32 cellular contexts compared by ENCODE assay signal in the genomic region with DNA sequence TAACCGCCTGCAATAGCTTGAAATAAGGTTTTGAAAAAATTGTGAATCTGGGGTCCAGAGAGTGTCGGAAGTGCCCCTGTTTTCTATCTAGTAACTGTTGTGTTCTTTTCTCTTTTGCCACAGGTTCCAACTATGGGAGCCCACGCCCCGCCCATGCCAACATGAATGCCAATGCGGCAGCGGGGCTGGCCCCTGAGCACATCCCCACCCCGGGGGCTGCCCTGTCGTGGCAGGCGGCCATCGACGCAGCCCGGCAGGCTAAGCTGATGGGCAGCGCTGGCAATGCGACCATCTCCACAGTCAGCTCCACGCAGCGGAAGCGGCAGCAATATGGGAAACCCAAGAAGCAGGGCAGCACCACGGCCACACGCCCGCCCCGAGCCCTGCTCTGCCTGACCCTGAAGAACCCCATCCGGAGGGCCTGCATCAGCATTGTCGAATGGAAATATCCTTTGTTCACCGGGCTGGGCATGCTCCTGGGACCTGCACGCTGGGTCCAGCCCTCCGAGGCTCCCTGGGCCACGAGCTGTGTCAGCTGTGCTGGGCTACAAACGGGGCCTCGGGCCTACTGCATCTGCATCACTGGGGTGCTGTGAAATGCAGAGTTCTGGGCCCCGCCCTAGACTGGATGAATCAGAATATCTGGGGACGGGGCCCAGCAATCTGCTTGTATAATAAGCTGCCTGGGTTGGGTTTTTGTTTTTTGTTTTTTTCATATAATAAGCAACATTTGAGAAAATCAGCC.
"Had no signal": no experiment of that assay in that cellular context is flagged by ENCODE, and none has a peak within 500 bp of the region (broad histone marks: within the 10 kb centered on the region; RNA-seq: fewer than 3 reads in every experiment).

No MANE protein-coding gene starts in this region.

- H3K9me3 ChIP-seq: ascending aorta, Peyer's patch, SJCRH30 had no signal

- FAIRE-seq: K562, TTC549 had no signal

- H3K36me3 ChIP-seq: Peyer's patch, SJCRH30 had no signal

- H3K27me3 Mint-ChIP-seq: activated CD4-positive, alpha-beta T cell treated with anti-CD3 and anti-CD28 coated beads, Interleukin-2, amount 10 ng/mL, durations not matched to agents 24 days and 14 days; activated CD8-positive, alpha-beta T cell treated with anti-CD3 and anti-CD28 coated beads for 36 hours; activated naive CD4-positive, alpha-beta T cell treated with anti-CD3 and anti-CD28 coated beads, Interleukin-2, amount 50 U/mL, for 24 hours; activated naive CD8-positive, alpha-beta T cell treated with anti-CD3 and anti-CD28 coated beads, Interleukin-2, amount 10 ng/mL, durations not matched to agents 7 days and 5 days had no signal

- H3K27ac Mint-ChIP-seq: activated CD4-positive, alpha-beta T cell treated with anti-CD3 and anti-CD28 coated beads, Interleukin-2, amount 10 ng/mL, durations not matched to agents 24 days and 14 days; activated CD8-positive, alpha-beta T cell treated with anti-CD3 and anti-CD28 coated beads for 36 hours; activated naive CD4-positive, alpha-beta T cell treated with anti-CD3 and anti-CD28 coated beads, Interleukin-2, amount 50 U/mL, for 24 hours; activated naive CD8-positive, alpha-beta T cell treated with anti-CD3 and anti-CD28 coated beads, Interleukin-2, amount 10 ng/mL, durations not matched to agents 7 days and 5 days; activated T-cell treated with anti-CD3 and anti-CD28 coated beads, Interleukin-2, amount 50 U/mL, for 72 hours; activated T-helper 2 cell treated with anti-CD3 and anti-CD28 coated beads, Interferon-gamma antibody, Interleukin-2, Interleukin-4, amounts not matched to agents 10 μg/mL and 5 μg/mL and 100 μg/mL, durations not matched to agents 14 hours and 24 hours and 36 hours had no signal

- H3K27ac ChIP-seq: cardiac muscle cell, Peyer's patch, SJCRH30, SK-N-MC had no signal

- H3K4me3 ChIP-seq: ascending aorta, cardiac muscle cell, K562, Peyer's patch, SJCRH30, SK-N-MC had no signal

- DNase-seq: activated CD4-positive, alpha-beta T cell treated with anti-CD3 and anti-CD28 coated beads, Interleukin-2, amount 10 ng/mL, durations not matched to agents 24 days and 14 days; activated CD4-positive, alpha-beta T cell treated with anti-CD3 and anti-CD28 coated beads, Interleukin-2, amount 50 U/mL, for 4 hours; activated CD8-positive, alpha-beta T cell treated with anti-CD3 and anti-CD28 coated beads for 36 hours; activated gamma-delta T cell; activated naive CD4-positive, alpha-beta T cell treated with Interleukin-2 at 50 U/mL for 16 hours; activated naive CD8-positive, alpha-beta T cell treated with anti-CD3 and anti-CD28 coated beads, Interleukin-2, amount 10 ng/mL, durations not matched to agents 7 days and 5 days; activated T-cell treated with anti-CD3 and anti-CD28 coated beads, Interleukin-2, amount 50 U/mL, for 1 hour; activated T-cell treated with anti-CD3 and anti-CD28 coated beads, Interleukin-2, amount 50 U/mL, for 72 hours; amygdala; NCI-H1092 treated with DMSO at 0.1 percent for 48 hours; NCI-H1417; NCI-H146; NCI-H187; NCI-H2029 treated with DMSO at 0.1 percent for 48 hours; NCI-H2107; NCI-H2171; NCI-H510A; NCI-H526; NCI-H748 treated with DMSO at 0.1 percent for 48 hours; NK-92 treated with Interleukin-12 subunit alpha and Interleukin-12 subunit beta, amount 100 ng/mL, for 24 hours; PC-3; RPMI8226; SHP77; SJCRH30 had no signal

- H3K36me3 Mint-ChIP-seq: activated naive CD4-positive, alpha-beta T cell treated with anti-CD3 and anti-CD28 coated beads, Interleukin-2, amount 50 U/mL, for 24 hours; activated naive CD8-positive, alpha-beta T cell treated with anti-CD3 and anti-CD28 coated beads, Interleukin-2, amount 10 ng/mL, durations not matched to agents 7 days and 5 days had no signal

- H3K9me3 Mint-ChIP-seq: activated CD4-positive, alpha-beta T cell treated with anti-CD3 and anti-CD28 coated beads, Interleukin-2, amount 10 ng/mL, durations not matched to agents 24 days and 14 days; activated CD8-positive, alpha-beta T cell treated with anti-CD3 and anti-CD28 coated beads for 36 hours; activated naive CD4-positive, alpha-beta T cell treated with anti-CD3 and anti-CD28 coated beads, Interleukin-2, amount 50 U/mL, for 24 hours; activated naive CD8-positive, alpha-beta T cell treated with anti-CD3 and anti-CD28 coated beads, Interleukin-2, amount 10 ng/mL, durations not matched to agents 7 days and 5 days; activated T-cell treated with anti-CD3 and anti-CD28 coated beads, Interleukin-2, amount 50 U/mL, for 72 hours; activated T-helper 2 cell treated with anti-CD3 and anti-CD28 coated beads, Interferon-gamma antibody, Interleukin-2, Interleukin-4, amounts not matched to agents 10 μg/mL and 5 μg/mL and 100 μg/mL, durations not matched to agents 14 hours and 24 hours and 36 hours had no signal

- H3K4me1 Mint-ChIP-seq: activated CD4-positive, alpha-beta T cell treated with anti-CD3 and anti-CD28 coated beads, Interleukin-2, amount 10 ng/mL, durations not matched to agents 24 days and 14 days; activated naive CD4-positive, alpha-beta T cell treated with anti-CD3 and anti-CD28 coated beads, Interleukin-2, amount 50 U/mL, for 24 hours; activated naive CD8-positive, alpha-beta T cell treated with anti-CD3 and anti-CD28 coated beads, Interleukin-2, amount 10 ng/mL, durations not matched to agents 7 days and 5 days had no signal

- H3K4me1 ChIP-seq: SJCRH30 had no signal

- H3K27me3 ChIP-seq: ascending aorta, cardiac muscle cell, Peyer's patch had no signal

- ATAC-seq: activated CD8-positive, alpha-beta T cell treated with anti-CD3 and anti-CD28 coated beads for 36 hours; activated T-cell treated with anti-CD3 and anti-CD28 coated beads, Interleukin-2, amount 50 U/mL, for 72 hours; K562; PC-3 had no signal

- H3K4me3 Mint-ChIP-seq: activated CD4-positive, alpha-beta T cell treated with anti-CD3 and anti-CD28 coated beads, Interleukin-2, amount 10 ng/mL, durations not matched to agents 24 days and 14 days; activated CD8-positive, alpha-beta T cell treated with anti-CD3 and anti-CD28 coated beads for 36 hours; activated naive CD4-positive, alpha-beta T cell treated with anti-CD3 and anti-CD28 coated beads, Interleukin-2, amount 50 U/mL, for 24 hours; activated naive CD8-positive, alpha-beta T cell treated with anti-CD3 and anti-CD28 coated beads, Interleukin-2, amount 10 ng/mL, durations not matched to agents 7 days and 5 days; activated T-cell treated with anti-CD3 and anti-CD28 coated beads, Interleukin-2, amount 50 U/mL, for 72 hours had no signal
